9 cellular contexts compared by ENCODE assay signal in the genomic region with DNA sequence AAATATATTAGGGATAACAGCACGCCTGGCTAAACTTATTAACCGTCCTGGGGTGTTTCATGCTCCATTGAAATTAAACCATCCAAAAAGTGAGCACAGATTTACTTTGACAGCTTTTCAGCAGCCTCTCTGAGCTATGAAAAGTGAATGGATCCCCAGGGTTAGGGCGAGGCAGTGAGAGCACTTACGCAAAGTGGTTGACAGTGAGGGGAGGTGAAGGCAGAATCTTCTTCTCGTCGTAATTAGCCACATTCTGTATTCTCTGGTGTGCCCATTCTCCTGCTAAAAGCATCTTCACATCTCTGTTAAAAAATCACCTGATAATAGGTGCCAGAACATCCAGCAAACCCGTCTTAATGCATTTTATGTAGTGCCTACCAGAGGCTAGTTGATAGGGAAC. TPM values are rescaled to one million over a fixed set of nuclear protein-coding genes. Genes with fewer than 3 reads are reported as not detected.
DNase-seq lines count a peak whose midpoint lies in the region; ATAC-seq and TF ChIP-seq lines count a peak whose summit lies in the region.
"Had no signal": no experiment of that assay in that cellular context is flagged by ENCODE, and none has a peak within 500 bp of the region (broad histone marks: within the 10 kb centered on the region; RNA-seq: fewer than 3 reads in every experiment).

No MANE protein-coding gene starts in this region.

- no peaks in the 10 kb centered on the region for H4K20me1 ChIP-seq in OCI-LY1 (ENCODE audit: insufficient read depth, low read length)
- H4K20me1 ChIP-seq in fibroblast of lung (ENCODE audit: control insufficient read depth, extremely low read depth, insufficient read depth, low read length), result no peaks in the 10 kb centered on the region

- no peaks in the 10 kb centered on the region for H3K36me3 Mint-ChIP-seq in T-helper 2 cell treated with Interferon-gamma antibody and Interleukin-4, amounts not matched to agents 5 μg/mL and 100 μg/mL, for 36 hours (ENCODE audit: low read depth)

- no peak overlapping the region for H3K27ac ChIP-seq in OCI-LY1 (ENCODE audit: low read depth, low read length, poor library complexity, severe bottlenecking)
- no peak overlapping the region for H3K27ac ChIP-seq in fibroblast of lung (ENCODE audit: insufficient read depth, low read length)
- H3K27ac ChIP-seq in gastrocnemius medialis, result peak overlapping the region in 2 of 4 donors; percentile 76 to 91

- H3K9me2 ChIP-seq in OCI-LY1 (ENCODE audit: low read depth, low read length), result no peaks in the 10 kb centered on the region

- TF ChIP-seq CTCF in OCI-LY1 (IDR thresholded peaks at IDR 0.05; ENCODE audit: low read length), result no peak
- TF ChIP-seq CTCF in fibroblast of lung (conservative IDR thresholded peaks at IDR 0.05 in 1 of 2, IDR thresholded peaks at IDR 0.05 in 1 of 2; ENCODE audit: low read depth in 1 of 2, low read length in 2 of 2), result no peak
- no peak for TF ChIP-seq CTCF in gastrocnemius medialis (IDR thresholded peaks at IDR 0.05 in 4 of 5, conservative IDR thresholded peaks at IDR 0.05 in 1 of 5)

- H3F3A ChIP-seq in OCI-LY1 (ENCODE audit: insufficient read depth, low read length), result no peaks in the 10 kb centered on the region

- H3K4me1 ChIP-seq in OCI-LY1 (ENCODE audit: insufficient read depth, low read length, severe bottlenecking) (peaks cover 28% of the 10 kb centered on the region), fibroblast of lung (ENCODE audit: control insufficient read depth, extremely low read depth, insufficient read depth, low read length) (no peaks in the 10 kb centered on the region), gastrocnemius medialis (peaks cover 3 to 11% of the 10 kb centered on the region in 2 donors)

- H3K9me3 ChIP-seq in OCI-LY1 (ENCODE audit: low read length) (no peaks in the 10 kb centered on the region), fibroblast of lung (ENCODE audit: control insufficient read depth, insufficient read depth, low read depth, low read length) (no peaks in the 10 kb centered on the region), gastrocnemius medialis (no peaks in the 10 kb centered on the region)

- no peak for ATAC-seq in gastrocnemius medialis
- no peak for ATAC-seq in HG03354 (IDR thresholded peaks at IDR 0.05; ENCODE audit: poor library complexity, severe bottlenecking, unreplicated experiment)
- ATAC-seq in GM21737 (IDR thresholded peaks at IDR 0.05; ENCODE audit: unreplicated experiment), result no peak

- H3K9ac ChIP-seq in OCI-LY1 (ENCODE audit: low read length) (peak overlapping the region; percentile 66), fibroblast of lung (ENCODE audit: insufficient read depth, low read length) (no peak overlapping the region)

- H3K4me3 ChIP-seq in OCI-LY1 (ENCODE audit: low read depth, low read length, poor library complexity, severe bottlenecking), result peak overlapping the region; percentile 82
- H3K4me3 ChIP-seq in fibroblast of lung (replicated peaks in 1 of 4; ENCODE audit: control extremely low read depth in 1 of 4, insufficient read depth in 1 of 4, low read depth in 3 of 4, low read length in 4 of 4), result peak overlapping the region; percentile 28 to 99 (median 89)
- H3K4me3 ChIP-seq in gastrocnemius medialis, result peak overlapping the region; percentile 67 to 89 (median 84)

- H3K79me2 ChIP-seq in OCI-LY1 (ENCODE audit: insufficient read depth, low read length), result no peaks in the 10 kb centered on the region
- no peaks in the 10 kb centered on the region for H3K79me2 ChIP-seq in fibroblast of lung (ENCODE audit: control insufficient read depth, insufficient read depth, low read length)

- peaks cover 12% of the 10 kb centered on the region for H3K27me3 Mint-ChIP-seq in T-helper 2 cell treated with Interferon-gamma antibody and Interleukin-4, amounts not matched to agents 5 μg/mL and 100 μg/mL, for 36 hours (ENCODE audit: low read depth)

- H3K4me2 ChIP-seq in OCI-LY1 (ENCODE audit: low read length), result peak overlapping the region; percentile 81
- H3K4me2 ChIP-seq in fibroblast of lung (ENCODE audit: extremely low read depth, insufficient read depth, low read length), result peak overlapping the region; percentile 76

- in situ Hi-C loops in gastrocnemius medialis (cut with MboI; ENCODE audit: low sequenced_read_pairs in 4 of 4), result no loop called here

- H2AFZ ChIP-seq in OCI-LY1 (ENCODE audit: low read length) (peak overlapping the region; percentile 19; the same call in 1 of the 2 replicates), fibroblast of lung (ENCODE audit: low read length) (no peak overlapping the region)

- no peaks in the 10 kb centered on the region for H3K9me3 Mint-ChIP-seq in T-helper 2 cell treated with Interferon-gamma antibody and Interleukin-4, amounts not matched to agents 5 μg/mL and 100 μg/mL, for 36 hours
- H3K9me3 Mint-ChIP-seq: memory B cell had no signal

- peaks cover 12% of the 10 kb centered on the region for H3K36me3 ChIP-seq in OCI-LY1 (ENCODE audit: insufficient read depth, low read length)
- no peaks in the 10 kb centered on the region for H3K36me3 ChIP-seq in fibroblast of lung (ENCODE audit: control insufficient read depth, insufficient read depth, low read length)
- H3K36me3 ChIP-seq in gastrocnemius medialis, result no peaks in the 10 kb centered on the region

- peak overlapping the region; percentile 98 for H3K4me3 Mint-ChIP-seq in T-helper 2 cell treated with Interferon-gamma antibody and Interleukin-4, amounts not matched to agents 5 μg/mL and 100 μg/mL, for 36 hours

- H3K27ac Mint-ChIP-seq in T-helper 2 cell treated with Interferon-gamma antibody and Interleukin-4, amounts not matched to agents 5 μg/mL and 100 μg/mL, for 36 hours, result no peak overlapping the region

- no peak for TF ChIP-seq POLR2A in gastrocnemius medialis (IDR thresholded peaks at IDR 0.05)

- H3K27me3 ChIP-seq in OCI-LY1 (ENCODE audit: insufficient read depth, low read length), result no peaks in the 10 kb centered on the region
- H3K27me3 ChIP-seq in fibroblast of lung (ENCODE audit: control insufficient read depth, insufficient read depth, low read length), result no peaks in the 10 kb centered on the region
- peaks cover 3 to 21% (median 11%) of the 10 kb centered on the region in 3 donors for H3K27me3 ChIP-seq in gastrocnemius medialis

- DNase-seq in T-helper 2 cell treated with Interferon-gamma antibody and Interleukin-4, amounts not matched to agents 5 μg/mL and 100 μg/mL, for 36 hours (ENCODE audit: low spot score), result no peak
- DNase-seq in T-helper 2 cell, result no peak
- no peak for DNase-seq in fibroblast of lung (ENCODE audit: low read depth in 2 of 2)
- no peak for DNase-seq in gastrocnemius medialis
- DNase-seq in GF-D8 (lab: John Stamatoyannopoulos, UW), result no peak

- intact Hi-C loops in gastrocnemius medialis (cut with DNase I; ENCODE audit: low total_unique reads), result loop anchor here (10.0 kb wide), 1 partner anchor 1816 kb away; no protein-coding TSS in a partner anchor

- peaks cover 17% of the 10 kb centered on the region for H3K4me1 Mint-ChIP-seq in T-helper 2 cell treated with Interferon-gamma antibody and Interleukin-4, amounts not matched to agents 5 μg/mL and 100 μg/mL, for 36 hours (ENCODE audit: low read depth)

RNA-seq across cellular contexts. Expression of gene TMTC2, which starts 1.9 kb away (rescaled TPM):
- total RNA-seq in fibroblast of lung (9.0 and 9.7 TPM in 2 replicates), gastrocnemius medialis (1 to 10 TPM; 1.6 to 2.5 (median 1.9) TPM)
- 3.5 and 10.1 TPM in 2 replicates for polyA plus RNA-seq in fibroblast of lung
- polyA plus RNA-seq in fibroblast of lung (2012), result 3.8 and 9.5 TPM in 2 replicates
- 7.6 and 19.3 TPM in 2 replicates for polyA minus RNA-seq in fibroblast of lung (ENCODE audit: low replicate concordance)
